1 cellular context compared by ENCODE assay signal in the genomic region with DNA sequence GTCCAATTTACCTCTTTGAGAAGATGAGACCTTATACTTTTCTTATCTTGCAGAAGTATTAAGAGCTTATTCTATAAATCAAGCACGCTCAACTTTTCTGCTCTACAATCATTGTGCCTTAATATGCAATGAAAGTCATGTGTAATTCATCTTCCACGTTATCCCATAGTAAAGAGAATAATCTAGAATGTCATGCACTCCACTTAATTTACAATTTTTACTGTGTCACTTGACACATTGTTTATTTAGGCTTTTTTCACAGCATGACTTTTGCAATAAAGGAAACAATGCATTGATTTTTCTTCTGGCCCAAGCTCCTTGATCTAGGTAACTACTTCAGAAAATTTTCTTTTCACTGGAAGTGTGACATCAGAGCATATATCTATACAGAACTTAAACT.
A peak's percentile ranks its signal among the peaks of the same experiment; 100 is the strongest.
TF ChIP-seq lines count a peak whose summit lies in the region.

No MANE protein-coding gene starts in this region.

TF ChIP-seq in HEK293, 187 proteins besides CTCF, POLR2A, EP300 and RAD21 (continued from another document and continues in another):
- TF ChIP-seq, protein P1, sequence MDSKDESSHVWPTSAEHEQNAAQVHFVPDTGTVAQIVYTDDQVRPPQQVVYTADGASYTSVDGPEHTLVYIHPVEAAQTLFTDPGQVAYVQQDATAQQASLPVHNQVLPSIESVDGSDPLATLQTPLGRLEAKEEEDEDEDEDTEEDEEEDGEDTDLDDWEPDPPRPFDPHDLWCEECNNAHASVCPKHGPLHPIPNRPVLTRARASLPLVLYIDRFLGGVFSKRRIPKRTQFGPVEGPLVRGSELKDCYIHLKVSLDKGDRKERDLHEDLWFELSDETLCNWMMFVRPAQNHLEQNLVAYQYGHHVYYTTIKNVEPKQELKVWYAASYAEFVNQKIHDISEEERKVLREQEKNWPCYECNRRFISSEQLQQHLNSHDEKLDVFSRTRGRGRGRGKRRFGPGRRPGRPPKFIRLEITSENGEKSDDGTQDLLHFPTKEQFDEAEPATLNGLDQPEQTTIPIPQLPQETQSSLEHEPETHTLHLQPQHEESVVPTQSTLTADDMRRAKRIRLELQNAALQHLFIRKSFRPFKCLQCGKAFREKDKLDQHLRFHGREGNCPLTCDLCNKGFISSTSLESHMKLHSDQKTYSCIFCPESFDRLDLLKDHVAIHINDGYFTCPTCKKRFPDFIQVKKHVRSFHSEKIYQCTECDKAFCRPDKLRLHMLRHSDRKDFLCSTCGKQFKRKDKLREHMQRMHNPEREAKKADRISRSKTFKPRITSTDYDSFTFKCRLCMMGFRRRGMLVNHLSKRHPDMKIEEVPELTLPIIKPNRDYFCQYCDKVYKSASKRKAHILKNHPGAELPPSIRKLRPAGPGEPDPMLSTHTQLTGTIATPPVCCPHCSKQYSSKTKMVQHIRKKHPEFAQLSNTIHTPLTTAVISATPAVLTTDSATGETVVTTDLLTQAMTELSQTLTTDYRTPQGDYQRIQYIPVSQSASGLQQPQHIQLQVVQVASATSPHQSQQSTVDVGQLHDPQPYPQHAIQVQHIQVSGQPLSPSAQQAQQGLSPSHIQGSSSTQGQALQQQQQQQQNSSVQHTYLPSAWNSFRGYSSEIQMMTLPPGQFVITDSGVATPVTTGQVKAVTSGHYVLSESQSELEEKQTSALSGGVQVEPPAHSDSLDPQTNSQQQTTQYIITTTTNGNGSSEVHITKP (tag by site-specific recombination; IDR thresholded peaks at IDR 0.05) = no peak
- TF ChIP-seq ZNF155 (tag by site-specific recombination; IDR thresholded peaks at IDR 0.05) (no peak), ZBTB21 (tag by site-specific recombination; IDR thresholded peaks at IDR 0.05) (no peak), ZNF133 (tag by site-specific recombination; IDR thresholded peaks at IDR 0.05) (no peak), ZNF777 (tag by site-specific recombination; IDR thresholded peaks at IDR 0.05; ENCODE audit: borderline replicate concordance) (no peak), ZNF514 (tag by site-specific recombination; IDR thresholded peaks at IDR 0.05) (no peak), ZNF132 (tag by site-specific recombination; IDR thresholded peaks at IDR 0.05; ENCODE audit: borderline replicate concordance) (no peak), GLI2 (tag by site-specific recombination; IDR thresholded peaks at IDR 0.05; ENCODE audit: borderline replicate concordance, low read depth) (peak; percentile 83), ZNF140 (tag by site-specific recombination; IDR thresholded peaks at IDR 0.05) (no peak), SP7 (tag by site-specific recombination; IDR thresholded peaks at IDR 0.05) (peak; percentile 59), ZNF623 (tag by site-specific recombination; IDR thresholded peaks at IDR 0.05) (no peak), ZIC2 (tag by site-specific recombination; IDR thresholded peaks at IDR 0.05) (peak; percentile 54; the same call in 1 of the 2 replicates), ZNF16 (tag by site-specific recombination; IDR thresholded peaks at IDR 0.05; ENCODE audit: low read depth) (no peak), ZNF473 (tag by site-specific recombination; IDR thresholded peaks at IDR 0.05) (no peak), ZFP37 (tag by site-specific recombination; IDR thresholded peaks at IDR 0.05) (no peak), ZNF274 (IDR thresholded peaks at IDR 0.05; ENCODE audit: low read length) (no peak), ZNF274 (tag by site-specific recombination; IDR thresholded peaks at IDR 0.05; ENCODE audit: borderline replicate concordance) (no peak), ZNF138 (tag by site-specific recombination; IDR thresholded peaks at IDR 0.05; ENCODE audit: borderline replicate concordance) (no peak), EGR2 (tag by site-specific recombination; IDR thresholded peaks at IDR 0.05; ENCODE audit: low read depth) (no peak), ZNF292 (tag by site-specific recombination; IDR thresholded peaks at IDR 0.05; ENCODE audit: borderline replicate concordance, low read depth) (no peak), ZNF677 (tag by site-specific recombination; IDR thresholded peaks at IDR 0.05) (no peak), ZFP69B (tag by site-specific recombination; IDR thresholded peaks at IDR 0.05) (no peak), ZNF654 (tag by site-specific recombination; IDR thresholded peaks at IDR 0.05; ENCODE audit: low read depth) (no peak), ZNF501 (tag by site-specific recombination; IDR thresholded peaks at IDR 0.05) (no peak), ZNF174 (tag by site-specific recombination; IDR thresholded peaks at IDR 0.05) (no peak), ZNF510 (tag by site-specific recombination; IDR thresholded peaks at IDR 0.05; ENCODE audit: insufficient replicate concordance) (no peak), MZF1 (tag by site-specific recombination; IDR thresholded peaks at IDR 0.05; ENCODE audit: borderline replicate concordance) (no peak), SALL2 (tag by site-specific recombination; IDR thresholded peaks at IDR 0.05; ENCODE audit: borderline replicate concordance) (no peak), ZNF530 (tag by site-specific recombination; IDR thresholded peaks at IDR 0.05; ENCODE audit: low read depth) (no peak), ZNF311 (tag by site-specific recombination; IDR thresholded peaks at IDR 0.05; ENCODE audit: borderline replicate concordance) (no peak), SCRT1 (tag by site-specific recombination; IDR thresholded peaks at IDR 0.05; ENCODE audit: borderline replicate concordance) (peak; percentile 32; the same call in 1 of the 2 replicates), ZNF792 (tag by site-specific recombination; IDR thresholded peaks at IDR 0.05) (no peak), ZNF768 (tag by site-specific recombination; IDR thresholded peaks at IDR 0.05) (no peak), IKZF3 (tag by site-specific recombination; IDR thresholded peaks at IDR 0.05) (peak; percentile 93), ZNF561 (tag by site-specific recombination; IDR thresholded peaks at IDR 0.05; ENCODE audit: borderline replicate concordance) (peak; percentile 55; the same call in 1 of the 2 replicates), RBAK (tag by site-specific recombination; IDR thresholded peaks at IDR 0.05) (no peak), ZNF600 (tag by site-specific recombination; IDR thresholded peaks at IDR 0.05) (no peak), ZNF549 (tag by site-specific recombination; IDR thresholded peaks at IDR 0.05) (no peak), ZNF560 (tag by site-specific recombination; IDR thresholded peaks at IDR 0.05; ENCODE audit: borderline replicate concordance) (no peak)
- TF ChIP-seq, protein P2, sequence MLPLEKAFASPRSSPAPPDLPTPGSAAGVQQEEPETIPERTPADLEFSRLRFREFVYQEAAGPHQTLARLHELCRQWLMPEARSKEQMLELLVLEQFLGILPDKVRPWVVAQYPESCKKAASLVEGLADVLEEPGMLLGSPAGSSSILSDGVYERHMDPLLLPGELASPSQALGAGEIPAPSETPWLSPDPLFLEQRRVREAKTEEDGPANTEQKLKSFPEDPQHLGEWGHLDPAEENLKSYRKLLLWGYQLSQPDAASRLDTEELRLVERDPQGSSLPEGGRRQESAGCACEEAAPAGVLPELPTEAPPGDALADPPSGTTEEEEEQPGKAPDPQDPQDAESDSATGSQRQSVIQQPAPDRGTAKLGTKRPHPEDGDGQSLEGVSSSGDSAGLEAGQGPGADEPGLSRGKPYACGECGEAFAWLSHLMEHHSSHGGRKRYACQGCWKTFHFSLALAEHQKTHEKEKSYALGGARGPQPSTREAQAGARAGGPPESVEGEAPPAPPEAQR (tag by site-specific recombination; IDR thresholded peaks at IDR 0.05) = no peak
- TF ChIP-seq, protein P3, sequence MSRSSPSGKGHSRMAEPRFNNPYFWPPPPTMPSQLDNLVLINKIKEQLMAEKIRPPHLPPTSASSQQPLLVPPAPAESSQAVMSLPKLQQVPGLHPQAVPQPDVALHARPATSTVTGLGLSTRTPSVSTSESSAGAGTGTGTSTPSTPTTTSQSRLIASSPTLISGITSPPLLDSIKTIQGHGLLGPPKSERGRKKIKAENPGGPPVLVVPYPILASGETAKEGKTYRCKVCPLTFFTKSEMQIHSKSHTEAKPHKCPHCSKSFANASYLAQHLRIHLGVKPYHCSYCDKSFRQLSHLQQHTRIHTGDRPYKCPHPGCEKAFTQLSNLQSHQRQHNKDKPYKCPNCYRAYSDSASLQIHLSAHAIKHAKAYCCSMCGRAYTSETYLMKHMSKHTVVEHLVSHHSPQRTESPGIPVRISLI (tag by site-specific recombination; IDR thresholded peaks at IDR 0.05) = no peak
- TF ChIP-seq, protein P4, sequence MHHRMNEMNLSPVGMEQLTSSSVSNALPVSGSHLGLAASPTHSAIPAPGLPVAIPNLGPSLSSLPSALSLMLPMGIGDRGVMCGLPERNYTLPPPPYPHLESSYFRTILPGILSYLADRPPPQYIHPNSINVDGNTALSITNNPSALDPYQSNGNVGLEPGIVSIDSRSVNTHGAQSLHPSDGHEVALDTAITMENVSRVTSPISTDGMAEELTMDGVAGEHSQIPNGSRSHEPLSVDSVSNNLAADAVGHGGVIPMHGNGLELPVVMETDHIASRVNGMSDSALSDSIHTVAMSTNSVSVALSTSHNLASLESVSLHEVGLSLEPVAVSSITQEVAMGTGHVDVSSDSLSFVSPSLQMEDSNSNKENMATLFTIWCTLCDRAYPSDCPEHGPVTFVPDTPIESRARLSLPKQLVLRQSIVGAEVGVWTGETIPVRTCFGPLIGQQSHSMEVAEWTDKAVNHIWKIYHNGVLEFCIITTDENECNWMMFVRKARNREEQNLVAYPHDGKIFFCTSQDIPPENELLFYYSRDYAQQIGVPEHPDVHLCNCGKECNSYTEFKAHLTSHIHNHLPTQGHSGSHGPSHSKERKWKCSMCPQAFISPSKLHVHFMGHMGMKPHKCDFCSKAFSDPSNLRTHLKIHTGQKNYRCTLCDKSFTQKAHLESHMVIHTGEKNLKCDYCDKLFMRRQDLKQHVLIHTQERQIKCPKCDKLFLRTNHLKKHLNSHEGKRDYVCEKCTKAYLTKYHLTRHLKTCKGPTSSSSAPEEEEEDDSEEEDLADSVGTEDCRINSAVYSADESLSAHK (tag by site-specific recombination; IDR thresholded peaks at IDR 0.05) = peak; percentile 81
- TF ChIP-seq, protein P5, sequence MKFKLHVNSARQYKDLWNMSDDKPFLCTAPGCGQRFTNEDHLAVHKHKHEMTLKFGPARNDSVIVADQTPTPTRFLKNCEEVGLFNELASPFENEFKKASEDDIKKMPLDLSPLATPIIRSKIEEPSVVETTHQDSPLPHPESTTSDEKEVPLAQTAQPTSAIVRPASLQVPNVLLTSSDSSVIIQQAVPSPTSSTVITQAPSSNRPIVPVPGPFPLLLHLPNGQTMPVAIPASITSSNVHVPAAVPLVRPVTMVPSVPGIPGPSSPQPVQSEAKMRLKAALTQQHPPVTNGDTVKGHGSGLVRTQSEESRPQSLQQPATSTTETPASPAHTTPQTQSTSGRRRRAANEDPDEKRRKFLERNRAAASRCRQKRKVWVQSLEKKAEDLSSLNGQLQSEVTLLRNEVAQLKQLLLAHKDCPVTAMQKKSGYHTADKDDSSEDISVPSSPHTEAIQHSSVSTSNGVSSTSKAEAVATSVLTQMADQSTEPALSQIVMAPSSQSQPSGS (tag by site-specific recombination; IDR thresholded peaks at IDR 0.05; ENCODE audit: low read depth) = peak; percentile 78
- TF ChIP-seq, protein P6, sequence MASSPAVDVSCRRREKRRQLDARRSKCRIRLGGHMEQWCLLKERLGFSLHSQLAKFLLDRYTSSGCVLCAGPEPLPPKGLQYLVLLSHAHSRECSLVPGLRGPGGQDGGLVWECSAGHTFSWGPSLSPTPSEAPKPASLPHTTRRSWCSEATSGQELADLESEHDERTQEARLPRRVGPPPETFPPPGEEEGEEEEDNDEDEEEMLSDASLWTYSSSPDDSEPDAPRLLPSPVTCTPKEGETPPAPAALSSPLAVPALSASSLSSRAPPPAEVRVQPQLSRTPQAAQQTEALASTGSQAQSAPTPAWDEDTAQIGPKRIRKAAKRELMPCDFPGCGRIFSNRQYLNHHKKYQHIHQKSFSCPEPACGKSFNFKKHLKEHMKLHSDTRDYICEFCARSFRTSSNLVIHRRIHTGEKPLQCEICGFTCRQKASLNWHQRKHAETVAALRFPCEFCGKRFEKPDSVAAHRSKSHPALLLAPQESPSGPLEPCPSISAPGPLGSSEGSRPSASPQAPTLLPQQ (tag by site-specific recombination; IDR thresholded peaks at IDR 0.05) = no peak
- TF ChIP-seq, protein P7, sequence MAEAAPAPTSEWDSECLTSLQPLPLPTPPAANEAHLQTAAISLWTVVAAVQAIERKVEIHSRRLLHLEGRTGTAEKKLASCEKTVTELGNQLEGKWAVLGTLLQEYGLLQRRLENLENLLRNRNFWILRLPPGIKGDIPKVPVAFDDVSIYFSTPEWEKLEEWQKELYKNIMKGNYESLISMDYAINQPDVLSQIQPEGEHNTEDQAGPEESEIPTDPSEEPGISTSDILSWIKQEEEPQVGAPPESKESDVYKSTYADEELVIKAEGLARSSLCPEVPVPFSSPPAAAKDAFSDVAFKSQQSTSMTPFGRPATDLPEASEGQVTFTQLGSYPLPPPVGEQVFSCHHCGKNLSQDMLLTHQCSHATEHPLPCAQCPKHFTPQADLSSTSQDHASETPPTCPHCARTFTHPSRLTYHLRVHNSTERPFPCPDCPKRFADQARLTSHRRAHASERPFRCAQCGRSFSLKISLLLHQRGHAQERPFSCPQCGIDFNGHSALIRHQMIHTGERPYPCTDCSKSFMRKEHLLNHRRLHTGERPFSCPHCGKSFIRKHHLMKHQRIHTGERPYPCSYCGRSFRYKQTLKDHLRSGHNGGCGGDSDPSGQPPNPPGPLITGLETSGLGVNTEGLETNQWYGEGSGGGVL (tag by site-specific recombination; IDR thresholded peaks at IDR 0.05) = peak; percentile 39
- TF ChIP-seq, protein P8, sequence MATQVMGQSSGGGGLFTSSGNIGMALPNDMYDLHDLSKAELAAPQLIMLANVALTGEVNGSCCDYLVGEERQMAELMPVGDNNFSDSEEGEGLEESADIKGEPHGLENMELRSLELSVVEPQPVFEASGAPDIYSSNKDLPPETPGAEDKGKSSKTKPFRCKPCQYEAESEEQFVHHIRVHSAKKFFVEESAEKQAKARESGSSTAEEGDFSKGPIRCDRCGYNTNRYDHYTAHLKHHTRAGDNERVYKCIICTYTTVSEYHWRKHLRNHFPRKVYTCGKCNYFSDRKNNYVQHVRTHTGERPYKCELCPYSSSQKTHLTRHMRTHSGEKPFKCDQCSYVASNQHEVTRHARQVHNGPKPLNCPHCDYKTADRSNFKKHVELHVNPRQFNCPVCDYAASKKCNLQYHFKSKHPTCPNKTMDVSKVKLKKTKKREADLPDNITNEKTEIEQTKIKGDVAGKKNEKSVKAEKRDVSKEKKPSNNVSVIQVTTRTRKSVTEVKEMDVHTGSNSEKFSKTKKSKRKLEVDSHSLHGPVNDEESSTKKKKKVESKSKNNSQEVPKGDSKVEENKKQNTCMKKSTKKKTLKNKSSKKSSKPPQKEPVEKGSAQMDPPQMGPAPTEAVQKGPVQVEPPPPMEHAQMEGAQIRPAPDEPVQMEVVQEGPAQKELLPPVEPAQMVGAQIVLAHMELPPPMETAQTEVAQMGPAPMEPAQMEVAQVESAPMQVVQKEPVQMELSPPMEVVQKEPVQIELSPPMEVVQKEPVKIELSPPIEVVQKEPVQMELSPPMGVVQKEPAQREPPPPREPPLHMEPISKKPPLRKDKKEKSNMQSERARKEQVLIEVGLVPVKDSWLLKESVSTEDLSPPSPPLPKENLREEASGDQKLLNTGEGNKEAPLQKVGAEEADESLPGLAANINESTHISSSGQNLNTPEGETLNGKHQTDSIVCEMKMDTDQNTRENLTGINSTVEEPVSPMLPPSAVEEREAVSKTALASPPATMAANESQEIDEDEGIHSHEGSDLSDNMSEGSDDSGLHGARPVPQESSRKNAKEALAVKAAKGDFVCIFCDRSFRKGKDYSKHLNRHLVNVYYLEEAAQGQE (tag by site-specific recombination; IDR thresholded peaks at IDR 0.05) = no peak
- TF ChIP-seq, protein P9, sequence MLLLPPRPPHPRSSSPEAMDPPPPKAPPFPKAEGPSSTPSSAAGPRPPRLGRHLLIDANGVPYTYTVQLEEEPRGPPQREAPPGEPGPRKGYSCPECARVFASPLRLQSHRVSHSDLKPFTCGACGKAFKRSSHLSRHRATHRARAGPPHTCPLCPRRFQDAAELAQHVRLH (tag by site-specific recombination; IDR thresholded peaks at IDR 0.05) = 0 out of 2 replicates have a peak, but pooled peaks have one; percentile 44
